ENCODE assay signal across 5 cellular contexts in genomic region chr1:93332368-93332767, GRCh38.
"Had no signal": no experiment of that assay in that cellular context is flagged by ENCODE, and none has a peak within 500 bp of the region (broad histone marks: within the 10 kb centered on the region; RNA-seq: fewer than 3 reads in every experiment).

No MANE protein-coding gene starts in this region.

- DNase-seq: H9, HCEC 1CT, IMR-90, KBM-7 had no signal

- H3K4me2 ChIP-seq: GM23338 had no signal

- H2AFZ ChIP-seq: GM23338 had no signal

- H3K4me3 ChIP-seq: GM23338 had no signal
